Comparison of ENCODE assay signal across 2 cellular contexts in genomic region chr12:120649442-120650248, GRCh38.
TF ChIP-seq lines count a peak whose summit lies in the region.

No MANE protein-coding gene starts in this region.

TF ChIP-seq in WTC11, 78 proteins besides CTCF, POLR2A, EP300 and RAD21:
- 0 out of 2 replicates have a peak, but pooled peaks have one; percentile 18 for TF ChIP-seq HMGXB4 (CRISPR knock-in tag; IDR thresholded peaks at IDR 0.05)
- TF ChIP-seq SMAD4 (CRISPR knock-in tag; IDR thresholded peaks at IDR 0.05) = no peak
- TF ChIP-seq TP53 (CRISPR knock-in tag; IDR thresholded peaks at IDR 0.05) = no peak
- TF ChIP-seq ZNF281 (CRISPR knock-in tag; IDR thresholded peaks at IDR 0.05) = no peak
- TF ChIP-seq MAX (CRISPR knock-in tag; IDR thresholded peaks at IDR 0.05) = peak; percentile 12; the same call in 1 of the 2 replicates
- no peak for TF ChIP-seq MXD4 (CRISPR knock-in tag; IDR thresholded peaks at IDR 0.05; ENCODE audit: borderline replicate concordance)
- no peak for TF ChIP-seq ZNF317 (CRISPR knock-in tag; IDR thresholded peaks at IDR 0.05; ENCODE audit: borderline replicate concordance, low read depth)
- TF ChIP-seq GABPB1 (CRISPR knock-in tag; IDR thresholded peaks at IDR 0.05) = no peak

TF ChIP-seq in HepG2, 621 proteins besides CTCF, POLR2A, EP300 and RAD21:
- TF ChIP-seq ZNF646 (CRISPR knock-in tag; IDR thresholded peaks at IDR 0.05) (0 out of 2 replicates have a peak, but pooled peaks have one; percentile 21), TBX2 (CRISPR knock-in tag; IDR thresholded peaks at IDR 0.05; ENCODE audit: borderline replicate concordance) (0 out of 2 replicates have a peak, but pooled peaks have one; percentile 21), ZNF75D (CRISPR knock-in tag; IDR thresholded peaks at IDR 0.05; ENCODE audit: borderline replicate concordance) (no peak), SRSF9 (IDR thresholded peaks at IDR 0.05; ENCODE audit: borderline replicate concordance, insufficient read depth, low read depth, low read length, poor library complexity, severe bottlenecking) (no peak), ZNF687 (CRISPR knock-in tag; IDR thresholded peaks at IDR 0.05) (peak; percentile 28; the same call in 1 of the 2 replicates), FOXA3 (CRISPR knock-in tag; IDR thresholded peaks at IDR 0.05) (0 out of 2 replicates have a peak, but pooled peaks have one; percentile 8), BCL3 (CRISPR knock-in tag; IDR thresholded peaks at IDR 0.05) (no peak), RXRA (CRISPR knock-in tag; IDR thresholded peaks at IDR 0.05) (no peak), ZNF501 (CRISPR knock-in tag; IDR thresholded peaks at IDR 0.05) (0 out of 2 replicates have a peak, but pooled peaks have one; percentile 6), RORA (CRISPR knock-in tag; IDR thresholded peaks at IDR 0.05) (no peak)
